ENCODE assay signal across 7 cellular contexts in genomic region chr1:15788624-15789301, GRCh38. TPM values are rescaled to one million over a fixed set of nuclear protein-coding genes. Genes with fewer than 3 reads are reported as not detected.
DNase-seq lines count a peak whose midpoint lies in the region; ATAC-seq and TF ChIP-seq lines count a peak whose summit lies in the region.
"Had no signal": no experiment of that assay in that cellular context is flagged by ENCODE, and none has a peak within 500 bp of the region (broad histone marks: within the 10 kb centered on the region; RNA-seq: fewer than 3 reads in every experiment).

No MANE protein-coding gene starts in this region.

- H3K27ac ChIP-seq in HCT116 (ENCODE audit: low read depth, low read length) = peak overlapping the region; percentile 23
- peak overlapping the region; percentile 62 to 80 for H3K27ac ChIP-seq in ascending aorta

- H3K4me1 ChIP-seq in HCT116 (ENCODE audit: control insufficient read depth in 1 of 2, insufficient read depth in 2 of 2, low read length in 2 of 2) (peaks cover 26 to 65% of the 10 kb centered on the region in 2 experiments), ascending aorta (peaks cover 0 to 41% of the 10 kb centered on the region in 2 donors), mucosa of descending colon (ENCODE audit: low read depth) (peaks cover 6% of the 10 kb centered on the region)

- ATAC-seq in HCT116 (peak; percentile 35), mucosa of descending colon (peak; percentile 27)
- no peak for ATAC-seq in activated CD4-positive, CD25-positive, alpha-beta regulatory T cell treated with anti-CD3 and anti-CD28 coated beads, Interleukin-2, amount 50 U/mL, for 24 hours

- no peaks in the 10 kb centered on the region for H3K9me3 ChIP-seq in HCT116 (ENCODE audit: control insufficient read depth in 1 of 2, insufficient read depth in 1 of 2, low read depth in 1 of 2, low read length in 2 of 2)
- no peaks in the 10 kb centered on the region for H3K9me3 ChIP-seq in ascending aorta
- H3K9me3 ChIP-seq in mucosa of descending colon = no peaks in the 10 kb centered on the region

- H3K79me2 ChIP-seq in HCT116 (ENCODE audit: insufficient read depth, low read length) = no peaks in the 10 kb centered on the region

- H3K9ac ChIP-seq in HCT116 (ENCODE audit: low read length) = peak overlapping the region; percentile 28

- H3K36me3 ChIP-seq in HCT116 (ENCODE audit: control insufficient read depth in 1 of 2, insufficient read depth in 2 of 2, low read length in 2 of 2) = no peaks in the 10 kb centered on the region
- peaks cover 17 to 21% of the 10 kb centered on the region in 2 donors for H3K36me3 ChIP-seq in ascending aorta
- peaks cover 5% of the 10 kb centered on the region for H3K36me3 ChIP-seq in mucosa of descending colon (ENCODE audit: low read depth)

- DNase-seq in HCT116 (ENCODE audit: low read depth, low spot score) = no peak
- peak in 1 of 2 donors; percentile 75 for DNase-seq in ascending aorta (ENCODE audit: low spot score in 2 of 2)
- no peak for DNase-seq in mucosa of descending colon
- DNase-seq in hypothalamus (lab: John Stamatoyannopoulos, UW) = no peak
- DNase-seq in amniotic stem cell (lab: John Stamatoyannopoulos, UW) = no peak

- no peak for TF ChIP-seq POLR2A in HCT116 (IDR thresholded peaks at IDR 0.05; ENCODE audit: borderline replicate concordance, extremely low read depth, insufficient read depth, insufficient read length)

- CTCF ChIA-PET in HCT116 (lab: Charles Lee) = interaction anchor here (0.6 kb wide), 1 partner anchor 34 kb away, joined by 3 read pairs; no protein-coding TSS in a partner anchor

- no TSS peak for BruUV-seq in HCT116 (replicated peaks; lab: Mats Ljungman, UMichigan)

- no peaks in the 10 kb centered on the region for H3K9me2 ChIP-seq in HCT116 (ENCODE audit: insufficient read depth)

- RAD21 ChIA-PET in HCT116 (lab: Charles Lee; ENCODE audit: low non-redundant PET in 1 of 2, low total read pairs in 2 of 2, uncharacterized antibody in 2 of 2, unreplicated experiment in 2 of 2) = no interaction called here

- no peak overlapping the region for H3K4me3 ChIP-seq in HCT116 (replicated peaks in 1 of 2; ENCODE audit: low read depth in 1 of 2, low read length in 2 of 2)
- no peak overlapping the region for H3K4me3 ChIP-seq in ascending aorta
- H3K4me3 ChIP-seq in mucosa of descending colon = no peak overlapping the region

- intact Hi-C loops in HCT116 (cut with micrococcal nuclease) (loop anchor here (5.0 kb wide), 1 partner anchor 359 kb away; no protein-coding TSS in a partner anchor), ascending aorta (cut with DNase I) (loop anchor here (5.0 kb wide), 1 partner anchor 159 kb away; no protein-coding TSS in a partner anchor), mucosa of descending colon (cut with DNase I, micrococcal nuclease) (no loop called here)

- H4K20me1 ChIP-seq in HCT116 (ENCODE audit: insufficient read depth) = no peaks in the 10 kb centered on the region

- H3K27me3 ChIP-seq in HCT116 (ENCODE audit: insufficient read depth, low read length) = no peaks in the 10 kb centered on the region
- H3K27me3 ChIP-seq in ascending aorta = no peaks in the 10 kb centered on the region

- peak overlapping the region; percentile 6 for H2AFZ ChIP-seq in HCT116 (ENCODE audit: low read depth, low read length, poor library complexity, severe bottlenecking)

- TF ChIP-seq CTCF in HCT116 (IDR thresholded peaks at IDR 0.05 in 2 of 3, conservative IDR thresholded peaks at IDR 0.05 in 1 of 3; ENCODE audit: borderline replicate concordance in 1 of 3, insufficient read depth in 1 of 3, low read depth in 2 of 3, low read length in 2 of 3) (no peak), ascending aorta (IDR thresholded peaks at IDR 0.05) (no peak), mucosa of descending colon (IDR thresholded peaks at IDR 0.05) (no peak)

- TF ChIP-seq RAD21 in HCT116 (IDR thresholded peaks at IDR 0.05; ENCODE audit: low read depth) = no peak

- POLR2A ChIA-PET in HCT116 (lab: Charles Lee) = interaction anchor here (0.6 to 1.3 kb wide), 2 partner anchors 12 to 237 kb away, joined by 3 to 9 read pairs; no protein-coding TSS in a partner anchor

- H3K4me2 ChIP-seq in HCT116 (ENCODE audit: low read length) = peak overlapping the region; percentile 57

TF ChIP-seq in HCT116, 20 proteins besides CTCF, POLR2A, EP300 and RAD21:
- TF ChIP-seq FOSL1 (IDR thresholded peaks at IDR 0.05; ENCODE audit: low read depth) = no peak
- no peak for TF ChIP-seq SP1 (IDR thresholded peaks at IDR 0.05; ENCODE audit: low read depth)
- no peak for TF ChIP-seq POLR2AphosphoS5 (IDR thresholded peaks at IDR 0.05; ENCODE audit: low read depth, low read length)
- TF ChIP-seq CBX3 (IDR thresholded peaks at IDR 0.05; ENCODE audit: low read depth) = no peak
- no peak for TF ChIP-seq EZH2 (IDR thresholded peaks at IDR 0.05)
- no peak for TF ChIP-seq SRF (IDR thresholded peaks at IDR 0.05; ENCODE audit: low read depth)

RNA-seq across cellular contexts. Expression of gene UQCRHL, which starts 18.7 kb away (rescaled TPM):
- total RNA-seq in HCT116 (2021; ENCODE audit: unreplicated experiment) (2.5 TPM), ascending aorta (not detected), mucosa of descending colon (1 to 10 TPM; 1.7 to 2.4 (median 2.1) TPM)
- 4.8 and 7.1 TPM in 2 replicates for polyA plus RNA-seq in HCT116 (2012)

RNA-seq across cellular contexts. Expression of gene FBLIM1, which starts 30.2 kb away (rescaled TPM):
- total RNA-seq in HCT116 (2021; ENCODE audit: unreplicated experiment) (6.0 TPM), ascending aorta (641 TPM), mucosa of descending colon (100 to 1,000 TPM; 154 to 268 (median 260) TPM)
- polyA plus RNA-seq in HCT116 (2012) = 8.7 and 9.7 TPM in 2 replicates

RNA-seq across cellular contexts. Expression of gene TMEM82, which starts 46.5 kb away (rescaled TPM):
- total RNA-seq in HCT116 (2021; ENCODE audit: unreplicated experiment) (not detected), ascending aorta (not detected), mucosa of descending colon (10 to 100 TPM in 2 of 3 donors, 1 to 10 TPM in 1; 8.0 to 19.7 (median 16.8) TPM)
- polyA plus RNA-seq in HCT116 (2012) = not detected in 2 replicates
- total RNA-seq: aorta had no signal

RNA-seq across cellular contexts. Expression of gene SLC25A34, which starts 52.7 kb away (rescaled TPM):
- total RNA-seq in HCT116 (2021; ENCODE audit: unreplicated experiment) = 0.59 TPM
- polyA plus RNA-seq in HCT116 (2012) = 0.32 and 0.38 TPM in 2 replicates
- 5.7 TPM for total RNA-seq in ascending aorta
- total RNA-seq in mucosa of descending colon = 10 to 100 TPM in 1 of 3 donors, 1 to 10 TPM in 2; 6.4 to 15.7 (median 8.1) TPM

RNA-seq across cellular contexts. Expression of gene SPEN, which starts 58.7 kb away (rescaled TPM):
- total RNA-seq in HCT116 (2021; ENCODE audit: unreplicated experiment) = 58.6 TPM
- polyA plus RNA-seq in HCT116 (2012) = 48.1 and 55.9 TPM in 2 replicates
- total RNA-seq in ascending aorta = 53.9 TPM
- 10 to 100 TPM; 48.7 to 60.3 (median 50.6) TPM for total RNA-seq in mucosa of descending colon

Comparison
In these comparisons a context has a peak if more than half of its experiments do, and no peak if none do; other contexts are left out.
1. ATAC-seq: peak in HCT116 (single experiment) and mucosa of descending colon (single experiment); none in activated CD4-positive, CD25-positive, alpha-beta regulatory T cell treated with anti-CD3 and anti-CD28 coated beads, Interleukin-2, amount 50 U/mL, for 24 hours (0 of 2).
2. RNA of gene FBLIM1, which starts 30.2 kb away (total RNA-seq): 641 TPM in ascending aorta (single experiment) and 154 to 268 TPM in mucosa of descending colon; 6.0 TPM in HCT116 (single experiment); every median in the first group is over 10 times any median in the second.
3. intact Hi-C loops: an anchor here in HCT116 (5.0 kb wide) and ascending aorta (5.0 kb wide); none called in mucosa of descending colon.